ENCODE assay signal across 33 cellular contexts in genomic region chr11:119750056-119750455, GRCh38.
"Had no signal": no experiment of that assay in that cellular context is flagged by ENCODE, and none has a peak within 500 bp of the region (broad histone marks: within the 10 kb centered on the region; RNA-seq: fewer than 3 reads in every experiment).

No MANE protein-coding gene starts in this region.

- H3K4me1 ChIP-seq: adrenal gland had no signal

- H3K9me3 Mint-ChIP-seq: activated CD4-positive, alpha-beta T cell treated with anti-CD3 and anti-CD28 coated beads, Interleukin-2, amount 10 ng/mL, durations not matched to agents 24 days and 14 days; activated CD8-positive, alpha-beta T cell treated with anti-CD3 and anti-CD28 coated beads for 36 hours; activated naive CD4-positive, alpha-beta T cell treated with anti-CD3 and anti-CD28 coated beads for 36 hours; activated naive CD4-positive, alpha-beta T cell treated with anti-CD3 and anti-CD28 coated beads, Interleukin-2, amount 50 U/mL, for 72 hours; activated T-cell treated with anti-CD3 and anti-CD28 coated beads, Interleukin-2, amount 50 U/mL, for 72 hours; activated T-helper 17 cell treated with anti-CD3 and anti-CD28 coated beads, Interleukin-2, amount 50 U/mL, for 72 hours had no signal

- H3K36me3 Mint-ChIP-seq: activated naive CD4-positive, alpha-beta T cell treated with anti-CD3 and anti-CD28 coated beads, Interleukin-2, amount 50 U/mL, for 72 hours had no signal

- H3K27me3 ChIP-seq: adrenal gland, body of pancreas, breast epithelium, Peyer's patch had no signal

- H3K4me3 ChIP-seq: adrenal gland, body of pancreas, breast epithelium, Peyer's patch had no signal

- H3K4me2 ChIP-seq: KMS-11 had no signal

- H3K36me3 ChIP-seq: adrenal gland, breast epithelium, Peyer's patch, WERI-Rb-1 had no signal

- FAIRE-seq: astrocyte had no signal

- DNase-seq: activated CD4-positive, alpha-beta T cell treated with anti-CD3 and anti-CD28 coated beads, Interleukin-2, amount 10 ng/mL, durations not matched to agents 24 days and 14 days; activated CD4-positive, alpha-beta T cell treated with anti-CD3 and anti-CD28 coated beads, Interleukin-2, amount 50 U/mL, for 4 hours; activated CD8-positive, alpha-beta T cell treated with anti-CD3 and anti-CD28 coated beads for 36 hours; activated gamma-delta T cell treated with Interleukin-2 at 50 U/mL for 16 hours; activated naive CD4-positive, alpha-beta T cell treated with anti-CD3 and anti-CD28 coated beads for 36 hours; activated T-cell treated with anti-CD3 and anti-CD28 coated beads, Interleukin-2, amount 50 U/mL, for 1 hour; activated T-cell treated with anti-CD3 and anti-CD28 coated beads, Interleukin-2, amount 50 U/mL, for 72 hours; adrenal gland; caudate nucleus; MM.1S; MV-4-11; NCI-H1092; NCI-H1436 treated with DMSO at 0.1 percent for 48 hours; NCI-H1694 treated with DMSO at 0.1 percent for 48 hours; NCI-H2029; NCI-H345; NCI-H524 treated with DMSO at 0.1 percent for 48 hours; PC-3; Peyer's patch; SIG-M5; T-helper 1 cell; T-helper 2 cell; T-helper 9 cell; WERI-Rb-1 had no signal

- ATAC-seq: activated CD8-positive, alpha-beta T cell treated with anti-CD3 and anti-CD28 coated beads for 36 hours; activated naive CD4-positive, alpha-beta T cell treated with anti-CD3 and anti-CD28 coated beads, Interleukin-2, amount 50 U/mL, for 72 hours; activated T-cell treated with anti-CD3 and anti-CD28 coated beads, Interleukin-2, amount 50 U/mL, for 72 hours; activated T-helper 17 cell treated with anti-CD3 and anti-CD28 coated beads, Interleukin-2, amount 50 U/mL, for 72 hours; body of pancreas; PC-3; Right ventricle myocardium inferior; SK-N-SH treated with all-trans-retinoic acid at 6 μM for 48 hours had no signal

- H3K4me3 Mint-ChIP-seq: activated CD4-positive, alpha-beta T cell treated with anti-CD3 and anti-CD28 coated beads, Interleukin-2, amount 10 ng/mL, durations not matched to agents 24 days and 14 days; activated CD8-positive, alpha-beta T cell treated with anti-CD3 and anti-CD28 coated beads for 36 hours; activated naive CD4-positive, alpha-beta T cell treated with anti-CD3 and anti-CD28 coated beads for 36 hours; activated T-cell treated with anti-CD3 and anti-CD28 coated beads, Interleukin-2, amount 50 U/mL, for 72 hours; activated T-helper 17 cell treated with anti-CD3 and anti-CD28 coated beads, Interleukin-2, amount 50 U/mL, for 72 hours had no signal

- H3K4me1 Mint-ChIP-seq: activated CD4-positive, alpha-beta T cell treated with anti-CD3 and anti-CD28 coated beads, Interleukin-2, amount 10 ng/mL, durations not matched to agents 24 days and 14 days had no signal

- H3K9me3 ChIP-seq: adrenal gland, body of pancreas, breast epithelium, Peyer's patch had no signal

- H3K9ac ChIP-seq: KMS-11 had no signal

- H3K27ac Mint-ChIP-seq: activated CD4-positive, alpha-beta T cell treated with anti-CD3 and anti-CD28 coated beads, Interleukin-2, amount 10 ng/mL, durations not matched to agents 24 days and 14 days; activated CD8-positive, alpha-beta T cell treated with anti-CD3 and anti-CD28 coated beads for 36 hours; activated naive CD4-positive, alpha-beta T cell treated with anti-CD3 and anti-CD28 coated beads for 36 hours; activated naive CD4-positive, alpha-beta T cell treated with anti-CD3 and anti-CD28 coated beads, Interleukin-2, amount 50 U/mL, for 72 hours; activated T-cell treated with anti-CD3 and anti-CD28 coated beads, Interleukin-2, amount 50 U/mL, for 72 hours; activated T-helper 17 cell treated with anti-CD3 and anti-CD28 coated beads, Interleukin-2, amount 50 U/mL, for 72 hours had no signal

- H3K27ac ChIP-seq: adrenal gland, body of pancreas, breast epithelium, KMS-11, Peyer's patch, RWPE1, WERI-Rb-1 had no signal
